1 cellular context compared by ENCODE assay signal in the genomic region with DNA sequence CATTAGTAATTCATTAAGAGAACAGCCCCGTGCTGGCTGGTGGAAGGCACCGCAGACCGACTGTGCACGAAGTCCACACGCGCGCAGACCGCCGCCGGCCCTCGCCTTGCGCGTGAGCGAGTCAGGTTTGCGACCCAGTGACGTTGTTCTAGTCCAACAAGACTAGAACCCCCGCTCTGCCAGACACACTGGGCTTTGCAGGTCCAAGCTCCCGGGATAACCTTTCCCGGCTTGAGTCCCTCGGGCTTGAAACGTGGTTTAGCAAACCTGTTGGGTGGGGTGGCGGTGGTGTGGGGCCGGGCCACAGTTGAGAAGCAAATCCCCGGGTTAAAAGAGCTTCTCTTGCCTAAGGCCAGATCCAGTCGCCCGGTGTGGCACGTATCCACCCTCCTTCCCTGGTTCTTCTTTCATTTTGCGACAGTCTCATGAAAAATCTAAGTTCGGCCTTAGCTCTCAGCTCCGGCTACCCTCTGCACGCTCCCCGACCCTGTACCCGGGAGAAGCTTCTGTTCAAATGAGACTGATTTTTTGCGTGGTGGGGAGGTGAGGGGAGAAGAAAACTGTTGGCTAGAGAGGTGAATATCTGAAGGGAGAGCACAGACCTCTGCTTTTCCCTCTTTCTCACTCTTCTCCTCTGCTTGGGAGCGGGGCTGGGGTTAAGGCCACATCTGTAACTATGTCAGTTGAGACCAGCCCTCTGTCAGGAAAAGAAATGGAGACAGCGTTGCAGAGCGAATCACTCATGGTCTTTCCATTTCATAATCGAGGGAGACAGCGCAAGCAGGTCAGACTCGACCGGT.
TF ChIP-seq lines count a peak whose summit lies in the region.

No MANE protein-coding gene starts in this region.

TF ChIP-seq in H1, 55 proteins besides CTCF, POLR2A, EP300 and RAD21:
- TF ChIP-seq SRF (IDR thresholded peaks at IDR 0.05; ENCODE audit: low read depth, low read length) (no peak), SUZ12 (IDR thresholded peaks at IDR 0.05; ENCODE audit: low read length) (peak; percentile 97), EZH2 (IDR thresholded peaks at IDR 0.05; ENCODE audit: low read depth, low read length, severe bottlenecking) (peak; percentile 98), RNF2 (IDR thresholded peaks at IDR 0.05; ENCODE audit: borderline replicate concordance, low read depth, low read length, missing control alignments, poor library complexity, severe bottlenecking) (peak; percentile 78), CEBPB (IDR thresholded peaks at IDR 0.05; ENCODE audit: low read depth, low read length) (no peak)
